ENCODE assay signal across 2 cellular contexts in genomic region chr6:69785697-69786096, GRCh38.
TF ChIP-seq lines count a peak whose summit lies in the region.

No MANE protein-coding gene starts in this region.

TF ChIP-seq in liver, 16 proteins besides CTCF, POLR2A, EP300 and RAD21 (continued from another document):
- TF ChIP-seq HNF4A (conservative IDR thresholded peaks at IDR 0.05) (peak; percentile 5 to 46), EGR1 (IDR thresholded peaks at IDR 0.05; ENCODE audit: low read depth in 2 of 2) (no peak), HNF4G (IDR thresholded peaks at IDR 0.05) (no peak), RXRA (IDR thresholded peaks at IDR 0.05) (peak in 1 of 2 donors; percentile 10), SP1 (IDR thresholded peaks at IDR 0.05) (no peak), MAX (IDR thresholded peaks at IDR 0.05) (no peak), GABPA (IDR thresholded peaks at IDR 0.05 in 1 of 2, conservative IDR thresholded peaks at IDR 0.05 in 1 of 2) (no peak), FOXA1 (IDR thresholded peaks at IDR 0.05) (no peak), JUND (IDR thresholded peaks at IDR 0.05) (peak in 1 of 2 donors; percentile 27), YY1 (IDR thresholded peaks at IDR 0.05) (peak; percentile 46), TAF1 (conservative IDR thresholded peaks at IDR 0.05) (no peak)

TF ChIP-seq in HepG2, 621 proteins besides CTCF, POLR2A, EP300 and RAD21:
- TF ChIP-seq, protein P1, sequence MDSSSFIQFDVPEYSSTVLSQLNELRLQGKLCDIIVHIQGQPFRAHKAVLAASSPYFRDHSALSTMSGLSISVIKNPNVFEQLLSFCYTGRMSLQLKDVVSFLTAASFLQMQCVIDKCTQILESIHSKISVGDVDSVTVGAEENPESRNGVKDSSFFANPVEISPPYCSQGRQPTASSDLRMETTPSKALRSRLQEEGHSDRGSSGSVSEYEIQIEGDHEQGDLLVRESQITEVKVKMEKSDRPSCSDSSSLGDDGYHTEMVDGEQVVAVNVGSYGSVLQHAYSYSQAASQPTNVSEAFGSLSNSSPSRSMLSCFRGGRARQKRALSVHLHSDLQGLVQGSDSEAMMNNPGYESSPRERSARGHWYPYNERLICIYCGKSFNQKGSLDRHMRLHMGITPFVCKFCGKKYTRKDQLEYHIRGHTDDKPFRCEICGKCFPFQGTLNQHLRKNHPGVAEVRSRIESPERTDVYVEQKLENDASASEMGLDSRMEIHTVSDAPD (CRISPR knock-in tag; IDR thresholded peaks at IDR 0.05), result no peak
